8 cellular contexts compared by ENCODE assay signal in genomic region chr12:88579572-88579940, GRCh38. TPM values are rescaled to one million over a fixed set of nuclear protein-coding genes. Genes with fewer than 3 reads are reported as not detected.
DNase-seq lines count a peak whose midpoint lies in the region; ATAC-seq and TF ChIP-seq lines count a peak whose summit lies in the region.

No MANE protein-coding gene starts in this region.

- peak; percentile 72 for DNase-seq in NCI-H510A treated with DMSO at 0.1 percent for 48 hours (lab: John Stamatoyannopoulos, UW)
- no peak for DNase-seq in NCI-H510A (lab: John Stamatoyannopoulos, UW)
- DNase-seq in SK-N-MC (ENCODE audit: low read depth, low spot score): no peak
- DNase-seq in esophagus squamous epithelium (lab: John Stamatoyannopoulos, UW): no peak
- peak; percentile 26 for DNase-seq in neural crest cell (ENCODE audit: low read depth, low spot score)
- DNase-seq in cerebellum (ENCODE audit: low spot score): no peak
- no peak for DNase-seq in stimulated activated CD4-positive, alpha-beta T cell treated with anti-CD3 and anti-CD28 coated beads, Interleukin-2, amount 100 ng/mL, for 48 hours

- H3K27ac Mint-ChIP-seq in neural crest cell (ENCODE audit: unreplicated experiment): peak overlapping the region; percentile 84

- H3K9me3 Mint-ChIP-seq in neural crest cell: no peaks in the 10 kb centered on the region

- H3K9ac ChIP-seq in SK-N-MC (ENCODE audit: insufficient read length): peak overlapping the region; percentile 59

- H3K36me3 ChIP-seq in SK-N-MC (ENCODE audit: insufficient read depth, low read length): no peaks in the 10 kb centered on the region
- no peaks in the 10 kb centered on the region for H3K36me3 ChIP-seq in esophagus squamous epithelium

- peaks cover 0 to 59% (median 11%) of the 10 kb centered on the region in 3 donors for H3K4me1 ChIP-seq in esophagus squamous epithelium

- no peak for TF ChIP-seq POLR2A in esophagus squamous epithelium (IDR thresholded peaks at IDR 0.05)

- H3K4me1 Mint-ChIP-seq in neural crest cell: peaks cover 43% of the 10 kb centered on the region

- H3K27me3 ChIP-seq in esophagus squamous epithelium: no peaks in the 10 kb centered on the region

- TF ChIP-seq CTCF in esophagus squamous epithelium (IDR thresholded peaks at IDR 0.05) (no peak), neural crest cell (conservative IDR thresholded peaks at IDR 0.05) (no peak)

- 0% methylated on average over 19 to 20 of the region's 27 CpGs for WGBS in esophagus squamous epithelium, 2 donors

- H3K27me3 Mint-ChIP-seq in neural crest cell (ENCODE audit: low read depth): peaks cover 10% of the 10 kb centered on the region

- no peak for ATAC-seq in HG03175 (IDR thresholded peaks at IDR 0.05; ENCODE audit: unreplicated experiment)

- intact Hi-C loops in esophagus squamous epithelium (cut with DNase I): loop anchor here (10.0 kb wide), 1 partner anchor 435 kb away; the partner anchor contains the start of genes CEP290 and TMTC3

- peak overlapping the region; percentile 96 for H3K4me3 ChIP-seq in SK-N-MC
- H3K4me3 ChIP-seq in esophagus squamous epithelium: peak overlapping the region; percentile 67 to 87 (median 81)

- H3K36me3 Mint-ChIP-seq in neural crest cell (ENCODE audit: low read depth): no peaks in the 10 kb centered on the region

- peak overlapping the region; percentile 96 for H3K4me3 Mint-ChIP-seq in neural crest cell

- H3K9me3 ChIP-seq in SK-N-MC (ENCODE audit: low read depth, low read length) (no peaks in the 10 kb centered on the region), esophagus squamous epithelium (no peaks in the 10 kb centered on the region)

- H3K27ac ChIP-seq in SK-N-MC: no peak overlapping the region
- H3K27ac ChIP-seq in esophagus squamous epithelium: peak overlapping the region; percentile 76 to 89 (median 84)

RNA-seq across cellular contexts. Expression of gene KITLG, which starts 0.7 kb away (rescaled TPM):
- total RNA-seq in esophagus squamous epithelium (10 to 100 TPM in 3 of 4 donors, 1 to 10 TPM in 1; 3.9 to 33.0 (median 14.7) TPM), neural crest cell (6.2 and 7.0 TPM in 2 replicates), cerebellum (213 TPM)

Comparison
In these comparisons a context has a peak if more than half of its experiments do, and no peak if none do; other contexts are left out.
1. DNase-seq: peak in NCI-H510A treated with DMSO at 0.1 percent for 48 hours (single experiment) and neural crest cell (single experiment); none in NCI-H510A (single experiment), SK-N-MC (single experiment), esophagus squamous epithelium (single experiment), cerebellum (single experiment) and stimulated activated CD4-positive, alpha-beta T cell treated with anti-CD3 and anti-CD28 coated beads, Interleukin-2, amount 100 ng/mL, for 48 hours (0 of 2).